In the genomic region with DNA sequence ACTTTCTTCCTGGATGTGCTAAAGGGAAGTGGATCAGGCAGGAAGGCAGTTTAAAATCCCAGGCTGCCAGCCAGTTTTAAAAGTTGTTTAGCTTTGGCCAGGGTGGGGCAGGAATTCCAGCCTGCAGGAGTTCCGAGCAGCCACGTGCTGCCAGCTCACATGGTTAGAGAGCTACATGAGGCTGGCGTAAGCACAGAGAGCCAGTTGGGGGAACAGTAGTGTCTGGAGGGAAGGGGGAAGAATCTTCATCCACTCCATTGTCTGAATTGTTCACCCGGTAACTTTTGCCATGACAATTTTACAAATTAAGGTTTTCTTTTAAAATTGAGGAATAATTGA, we compare ENCODE assay signal across 8 cellular contexts. TPM values are rescaled to one million over a fixed set of nuclear protein-coding genes. Genes with fewer than 3 reads are reported as not detected.
A peak's percentile ranks its signal among the peaks of the same experiment; 100 is the strongest.
DNase-seq lines count a peak whose midpoint lies in the region; ATAC-seq lines count a peak whose summit lies in the region.

No MANE protein-coding gene starts in this region.

- peak overlapping the region; percentile 66 for H3K4me3 Mint-ChIP-seq in dendritic cell treated with granulocyte-macrophage colony-stimulating factor and Interleukin-4, amounts not matched to agents 40 ng/mL and 50 ng/mL, for 4 days
- H3K4me3 Mint-ChIP-seq in activated naive CD4-positive, alpha-beta T cell treated with anti-CD3 and anti-CD28 coated beads for 36 hours = no peak overlapping the region
- H3K4me3 Mint-ChIP-seq in activated CD8-positive, alpha-beta memory T cell treated with anti-CD3 and anti-CD28 coated beads, Interleukin-2, amount 10 ng/mL, durations not matched to agents 7 days and 5 days = no peak overlapping the region

- WGBS in urinary bladder = 10% methylated on average over 4 of the region's 4 CpGs

- peaks cover 85% of the 10 kb centered on the region for H3K4me1 Mint-ChIP-seq in dendritic cell treated with granulocyte-macrophage colony-stimulating factor and Interleukin-4, amounts not matched to agents 40 ng/mL and 50 ng/mL, for 4 days (ENCODE audit: low read depth)
- H3K4me1 Mint-ChIP-seq in activated naive CD4-positive, alpha-beta T cell treated with anti-CD3 and anti-CD28 coated beads for 36 hours (ENCODE audit: low read depth) = peaks cover 48% of the 10 kb centered on the region
- H3K4me1 Mint-ChIP-seq in activated CD8-positive, alpha-beta memory T cell treated with anti-CD3 and anti-CD28 coated beads, Interleukin-2, amount 10 ng/mL, durations not matched to agents 7 days and 5 days = peaks cover 64% of the 10 kb centered on the region

- H3K36me3 ChIP-seq in urinary bladder (ENCODE audit: insufficient read depth) = no peaks in the 10 kb centered on the region

- no peak overlapping the region for H3K4me3 ChIP-seq in urinary bladder (ENCODE audit: low read depth, low read length)

- H3K27ac Mint-ChIP-seq in dendritic cell treated with granulocyte-macrophage colony-stimulating factor and Interleukin-4, amounts not matched to agents 40 ng/mL and 50 ng/mL, for 4 days = peak overlapping the region; percentile 84
- no peak overlapping the region for H3K27ac Mint-ChIP-seq in activated naive CD4-positive, alpha-beta T cell treated with anti-CD3 and anti-CD28 coated beads for 36 hours
- H3K27ac Mint-ChIP-seq in activated CD8-positive, alpha-beta memory T cell treated with anti-CD3 and anti-CD28 coated beads, Interleukin-2, amount 10 ng/mL, durations not matched to agents 7 days and 5 days = no peak overlapping the region

- no peaks in the 10 kb centered on the region for H3K4me1 ChIP-seq in urinary bladder (ENCODE audit: insufficient read depth)

- intact Hi-C loops in dendritic cell treated with granulocyte-macrophage colony-stimulating factor and Interleukin-4, amounts not matched to agents 40 ng/mL and 50 ng/mL, for 4 days (cut with micrococcal nuclease) = no loop called here
- intact Hi-C loops in activated naive CD4-positive, alpha-beta T cell treated with anti-CD3 and anti-CD28 coated beads for 36 hours (cut with micrococcal nuclease) = no loop called here

- no peaks in the 10 kb centered on the region for H3K9me3 Mint-ChIP-seq in dendritic cell treated with granulocyte-macrophage colony-stimulating factor and Interleukin-4, amounts not matched to agents 40 ng/mL and 50 ng/mL, for 4 days
- no peaks in the 10 kb centered on the region for H3K9me3 Mint-ChIP-seq in activated naive CD4-positive, alpha-beta T cell treated with anti-CD3 and anti-CD28 coated beads for 36 hours
- no peaks in the 10 kb centered on the region for H3K9me3 Mint-ChIP-seq in activated CD8-positive, alpha-beta memory T cell treated with anti-CD3 and anti-CD28 coated beads, Interleukin-2, amount 10 ng/mL, durations not matched to agents 7 days and 5 days (ENCODE audit: low read depth)

- peak overlapping the region; percentile 84 for H3K27ac ChIP-seq in urinary bladder (ENCODE audit: low read depth)

- H3K27me3 Mint-ChIP-seq in dendritic cell treated with granulocyte-macrophage colony-stimulating factor and Interleukin-4, amounts not matched to agents 40 ng/mL and 50 ng/mL, for 4 days = no peaks in the 10 kb centered on the region
- H3K27me3 Mint-ChIP-seq in activated naive CD4-positive, alpha-beta T cell treated with anti-CD3 and anti-CD28 coated beads for 36 hours (ENCODE audit: low read depth) = no peaks in the 10 kb centered on the region
- H3K27me3 Mint-ChIP-seq in activated CD8-positive, alpha-beta memory T cell treated with anti-CD3 and anti-CD28 coated beads, Interleukin-2, amount 10 ng/mL, durations not matched to agents 7 days and 5 days = no peaks in the 10 kb centered on the region

- DNase-seq in DMS53 (lab: John Stamatoyannopoulos, UW) = peak; percentile 83
- peak; percentile 92 for DNase-seq in NCI-H69 (lab: John Stamatoyannopoulos, UW)
- DNase-seq in medulla oblongata (ENCODE audit: extremely low spot score) = peak; percentile 77
- no peak for DNase-seq in activated naive CD4-positive, alpha-beta T cell treated with anti-CD3 and anti-CD28 coated beads for 36 hours
- DNase-seq in activated CD8-positive, alpha-beta memory T cell treated with anti-CD3 and anti-CD28 coated beads, Interleukin-2, amount 10 ng/mL, durations not matched to agents 7 days and 5 days = no peak

- CTCF ChIA-PET in activated naive CD4-positive, alpha-beta T cell treated with anti-CD3 and anti-CD28 coated beads for 36 hours (lab: Charles Lee) = interaction anchor here (1.1 kb wide), 1 partner anchor 8 kb away, joined by 3 read pairs; no protein-coding TSS in a partner anchor
- CTCF ChIA-PET in activated CD8-positive, alpha-beta memory T cell treated with anti-CD3 and anti-CD28 coated beads, Interleukin-2, amount 10 ng/mL, durations not matched to agents 7 days and 5 days (lab: Charles Lee) = no interaction called here

- no peak for ATAC-seq in HG02870 (IDR thresholded peaks at IDR 0.05; ENCODE audit: unreplicated experiment)
- no peak for ATAC-seq in activated CD8-positive, alpha-beta memory T cell treated with anti-CD3 and anti-CD28 coated beads, Interleukin-2, amount 10 ng/mL, durations not matched to agents 7 days and 5 days

- peaks cover 39% of the 10 kb centered on the region for H3K36me3 Mint-ChIP-seq in dendritic cell treated with granulocyte-macrophage colony-stimulating factor and Interleukin-4, amounts not matched to agents 40 ng/mL and 50 ng/mL, for 4 days (ENCODE audit: low read depth)
- H3K36me3 Mint-ChIP-seq in activated naive CD4-positive, alpha-beta T cell treated with anti-CD3 and anti-CD28 coated beads for 36 hours (ENCODE audit: low read depth) = peaks cover 26% of the 10 kb centered on the region
- H3K36me3 Mint-ChIP-seq in activated CD8-positive, alpha-beta memory T cell treated with anti-CD3 and anti-CD28 coated beads, Interleukin-2, amount 10 ng/mL, durations not matched to agents 7 days and 5 days = peaks cover 35% of the 10 kb centered on the region

RNA-seq across cellular contexts. Expression of a gene that starts 12.0 kb away (rescaled TPM):
- 18.7 TPM for total RNA-seq in urinary bladder
- polyA plus RNA-seq in urinary bladder = 42.2 TPM
- total RNA-seq in activated naive CD4-positive, alpha-beta T cell treated with anti-CD3 and anti-CD28 coated beads for 36 hours = 10 to 100 TPM; 94.8 to 97.7 TPM
- 100 to 1,000 TPM; 194 to 312 TPM for total RNA-seq in activated CD8-positive, alpha-beta memory T cell treated with anti-CD3 and anti-CD28 coated beads, Interleukin-2, amount 10 ng/mL, durations not matched to agents 7 days and 5 days

RNA-seq across cellular contexts. Expression of a gene that starts 12.2 kb away (rescaled TPM):
- 10.2 TPM for total RNA-seq in urinary bladder
- polyA plus RNA-seq in urinary bladder = 9.2 TPM
- total RNA-seq in activated naive CD4-positive, alpha-beta T cell treated with anti-CD3 and anti-CD28 coated beads for 36 hours = 1 to 10 TPM; 8.0 to 8.2 TPM
- 10 to 100 TPM; 13.8 to 15.5 TPM for total RNA-seq in activated CD8-positive, alpha-beta memory T cell treated with anti-CD3 and anti-CD28 coated beads, Interleukin-2, amount 10 ng/mL, durations not matched to agents 7 days and 5 days

RNA-seq across cellular contexts. Expression of a gene that starts 21.6 kb away (rescaled TPM):
- 36.9 TPM for total RNA-seq in urinary bladder
- polyA plus RNA-seq in urinary bladder = 104 TPM
- 10 to 100 TPM; 29.1 to 30.3 TPM for total RNA-seq in activated naive CD4-positive, alpha-beta T cell treated with anti-CD3 and anti-CD28 coated beads for 36 hours
- 10 to 100 TPM; 76.5 to 76.8 TPM for total RNA-seq in activated CD8-positive, alpha-beta memory T cell treated with anti-CD3 and anti-CD28 coated beads, Interleukin-2, amount 10 ng/mL, durations not matched to agents 7 days and 5 days

RNA-seq across cellular contexts. Expression of a gene that starts 26.9 kb away (rescaled TPM):
- not detected for total RNA-seq in urinary bladder
- 0.16 TPM for polyA plus RNA-seq in urinary bladder
- not detected for total RNA-seq in activated naive CD4-positive, alpha-beta T cell treated with anti-CD3 and anti-CD28 coated beads for 36 hours
- under 1 TPM in 1 of 2 experiments, not detected in 1; 0.18 TPM for total RNA-seq in activated CD8-positive, alpha-beta memory T cell treated with anti-CD3 and anti-CD28 coated beads, Interleukin-2, amount 10 ng/mL, durations not matched to agents 7 days and 5 days

RNA-seq across cellular contexts. Expression of a gene that starts 38.5 kb away (rescaled TPM):
- 13.8 TPM for total RNA-seq in urinary bladder
- 21.5 TPM for polyA plus RNA-seq in urinary bladder
- 10 to 100 TPM; 14.8 to 16.0 TPM for total RNA-seq in activated naive CD4-positive, alpha-beta T cell treated with anti-CD3 and anti-CD28 coated beads for 36 hours
- total RNA-seq in activated CD8-positive, alpha-beta memory T cell treated with anti-CD3 and anti-CD28 coated beads, Interleukin-2, amount 10 ng/mL, durations not matched to agents 7 days and 5 days = 10 to 100 TPM; 29.7 to 37.4 TPM

Comparison
In these comparisons a context has a peak if more than half of its experiments do, and no peak if none do; other contexts are left out.
1. DNase-seq: peak in DMS53 (single experiment), NCI-H69 (single experiment) and medulla oblongata (single experiment); none in activated naive CD4-positive, alpha-beta T cell treated with anti-CD3 and anti-CD28 coated beads for 36 hours (single experiment) and activated CD8-positive, alpha-beta memory T cell treated with anti-CD3 and anti-CD28 coated beads, Interleukin-2, amount 10 ng/mL, durations not matched to agents 7 days and 5 days (single experiment).